In the genomic region with DNA sequence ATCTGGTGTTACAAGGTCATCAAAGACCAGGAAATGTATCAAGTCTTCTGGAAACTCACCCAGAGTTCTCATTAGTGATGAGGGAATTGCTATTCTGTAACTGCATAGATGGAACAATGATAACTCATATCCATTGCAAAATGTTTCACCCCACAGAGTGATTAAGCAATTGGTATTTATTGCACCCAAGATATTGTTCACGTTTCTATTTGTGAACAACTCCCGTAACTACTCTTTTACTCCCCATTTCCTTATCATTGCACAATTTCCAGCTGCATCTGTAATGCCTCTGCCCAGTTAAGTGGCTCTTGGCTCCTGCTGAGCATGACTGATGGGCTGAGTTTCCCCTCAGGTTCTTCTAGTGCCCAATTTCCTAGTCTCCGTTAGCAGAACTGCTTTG, we compare ENCODE assay signal across 13 cellular contexts.
DNase-seq lines count a peak whose midpoint lies in the region; ATAC-seq and TF ChIP-seq lines count a peak whose summit lies in the region.
"Had no signal": no experiment of that assay in that cellular context is flagged by ENCODE, and none has a peak within 500 bp of the region (broad histone marks: within the 10 kb centered on the region; RNA-seq: fewer than 3 reads in every experiment).

No MANE protein-coding gene starts in this region.

- no peaks in the 10 kb centered on the region; the same call in none of the 2 replicates for H3K27me3 Mint-ChIP-seq in HFFc6 (ENCODE audit: insufficient read depth)
- H3K27me3 Mint-ChIP-seq: progenitor cell of endocrine pancreas had no signal

- no peak overlapping the region for H3K27ac Mint-ChIP-seq in HFFc6
- H3K27ac Mint-ChIP-seq: GM23338, progenitor cell of endocrine pancreas had no signal

- H3K9me3 Mint-ChIP-seq in HFFc6 = no peaks in the 10 kb centered on the region; the same call in 1 of the 2 replicates

- intact Hi-C loops in head of caudate nucleus (cut with DNase I) = no loop called here

- no peak overlapping the region for H3K4me3 Mint-ChIP-seq in HFFc6
- H3K4me3 Mint-ChIP-seq: GM23338 had no signal

- CTCF ChIA-PET in HEK293 (lab: Yijun Ruan, JAX) = no interaction called here

- TF ChIP-seq CTCF in HEK293 (tag by site-specific recombination; IDR thresholded peaks at IDR 0.05) (no peak), foreskin keratinocyte (conservative IDR thresholded peaks at IDR 0.05) (no peak), HFFc6 (IDR thresholded peaks at IDR 0.05) (no peak)

- H3K27ac ChIP-seq in HEK293 (ENCODE audit: extremely low read depth, low read depth, low read length) (no peak overlapping the region), foreskin keratinocyte (no peak overlapping the region), skeletal muscle tissue (ENCODE audit: low read depth, low read length) (peak overlapping the region; percentile 49)

- H3K4me1 ChIP-seq in HEK293 (ENCODE audit: control insufficient read depth, insufficient read depth, low read length) (no peaks in the 10 kb centered on the region), foreskin keratinocyte (no peaks in the 10 kb centered on the region), skeletal muscle tissue (ENCODE audit: control insufficient read depth in 3 of 3, insufficient read depth in 3 of 3, low read length in 3 of 3) (peaks cover 0 to 8% (median 0%) of the 10 kb centered on the region in 3 donors)

- no peaks in the 10 kb centered on the region for H3K36me3 ChIP-seq in HEK293 (ENCODE audit: control insufficient read depth in 2 of 2, insufficient read depth in 1 of 2, low read length in 2 of 2)
- no peaks in the 10 kb centered on the region for H3K36me3 ChIP-seq in skeletal muscle tissue (ENCODE audit: control insufficient read depth in 3 of 3, insufficient read depth in 3 of 3, low read length in 3 of 3)

- H3K9ac ChIP-seq in skeletal muscle tissue (ENCODE audit: low read depth in 1 of 3, low read length in 3 of 3) = no peak overlapping the region

- no peak for ATAC-seq in foreskin keratinocyte
- ATAC-seq: GM23338 had no signal

- DNase-seq in RPMI7951 (ENCODE audit: low read depth) = peak; percentile 82
- peak; percentile 63 to 81 for DNase-seq in foreskin keratinocyte
- DNase-seq in HFFc6 = no peak
- DNase-seq in activated gamma-delta T cell (lab: John Stamatoyannopoulos, UW) = no peak
- no peak for DNase-seq in head of caudate nucleus
- DNase-seq: Calu3, hypothalamus, NCI-H1417 treated with DMSO at 0.1 percent for 48 hours, NCI-H526 treated with DMSO at 0.1 percent for 48 hours had no signal

- POLR2A ChIA-PET in HEK293 (lab: Yijun Ruan, JAX) = no interaction called here

- H3K4me3 ChIP-seq in HEK293 (ENCODE audit: low read depth, low read length) = no peak overlapping the region
- H3K4me3 ChIP-seq in skeletal muscle tissue (ENCODE audit: low read length in 3 of 3) = no peak overlapping the region
- H3K4me3 ChIP-seq: GM23338 had no signal

- H3K27me3 ChIP-seq in foreskin keratinocyte (no peaks in the 10 kb centered on the region), skeletal muscle tissue (ENCODE audit: control insufficient read depth in 3 of 3, insufficient read depth in 3 of 3, low read length in 3 of 3) (no peaks in the 10 kb centered on the region)

- no peaks in the 10 kb centered on the region for H3K9me3 ChIP-seq in HEK293 (ENCODE audit: control insufficient read depth, insufficient read depth, low read depth, low read length)
- no peaks in the 10 kb centered on the region for H3K9me3 ChIP-seq in skeletal muscle tissue (ENCODE audit: control insufficient read depth in 3 of 3, low read length in 3 of 3)

- H3K36me3 Mint-ChIP-seq in HFFc6 (ENCODE audit: low read depth) = no peaks in the 10 kb centered on the region

- H3K4me1 Mint-ChIP-seq in HFFc6 (ENCODE audit: low read depth) = no peaks in the 10 kb centered on the region

TF ChIP-seq in HEK293, 187 proteins besides CTCF, POLR2A, EP300 and RAD21:
- 0 out of 2 replicates have a peak, but pooled peaks have one; percentile 15 for TF ChIP-seq ZBTB8A (tag by site-specific recombination; IDR thresholded peaks at IDR 0.05)
- no peak for TF ChIP-seq MZF1 (tag by site-specific recombination; IDR thresholded peaks at IDR 0.05; ENCODE audit: borderline replicate concordance)
- TF ChIP-seq, protein P1, sequence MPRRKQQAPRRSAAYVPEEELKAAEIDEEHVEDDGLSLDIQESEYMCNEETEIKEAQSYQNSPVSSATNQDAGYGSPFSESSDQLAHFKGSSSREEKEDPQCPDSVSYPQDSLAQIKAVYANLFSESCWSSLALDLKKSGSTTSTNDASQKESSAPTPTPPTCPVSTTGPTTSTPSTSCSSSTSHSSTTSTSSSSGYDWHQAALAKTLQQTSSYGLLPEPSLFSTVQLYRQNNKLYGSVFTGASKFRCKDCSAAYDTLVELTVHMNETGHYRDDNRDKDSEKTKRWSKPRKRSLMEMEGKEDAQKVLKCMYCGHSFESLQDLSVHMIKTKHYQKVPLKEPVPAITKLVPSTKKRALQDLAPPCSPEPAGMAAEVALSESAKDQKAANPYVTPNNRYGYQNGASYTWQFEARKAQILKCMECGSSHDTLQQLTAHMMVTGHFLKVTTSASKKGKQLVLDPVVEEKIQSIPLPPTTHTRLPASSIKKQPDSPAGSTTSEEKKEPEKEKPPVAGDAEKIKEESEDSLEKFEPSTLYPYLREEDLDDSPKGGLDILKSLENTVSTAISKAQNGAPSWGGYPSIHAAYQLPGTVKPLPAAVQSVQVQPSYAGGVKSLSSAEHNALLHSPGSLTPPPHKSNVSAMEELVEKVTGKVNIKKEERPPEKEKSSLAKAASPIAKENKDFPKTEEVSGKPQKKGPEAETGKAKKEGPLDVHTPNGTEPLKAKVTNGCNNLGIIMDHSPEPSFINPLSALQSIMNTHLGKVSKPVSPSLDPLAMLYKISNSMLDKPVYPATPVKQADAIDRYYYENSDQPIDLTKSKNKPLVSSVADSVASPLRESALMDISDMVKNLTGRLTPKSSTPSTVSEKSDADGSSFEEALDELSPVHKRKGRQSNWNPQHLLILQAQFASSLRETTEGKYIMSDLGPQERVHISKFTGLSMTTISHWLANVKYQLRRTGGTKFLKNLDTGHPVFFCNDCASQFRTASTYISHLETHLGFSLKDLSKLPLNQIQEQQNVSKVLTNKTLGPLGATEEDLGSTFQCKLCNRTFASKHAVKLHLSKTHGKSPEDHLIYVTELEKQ (tag by site-specific recombination; IDR thresholded peaks at IDR 0.05; ENCODE audit: borderline replicate concordance) = no peak
- TF ChIP-seq ZNF274 (IDR thresholded peaks at IDR 0.05; ENCODE audit: low read length) = no peak
- no peak for TF ChIP-seq ZNF274 (tag by site-specific recombination; IDR thresholded peaks at IDR 0.05; ENCODE audit: borderline replicate concordance)
- TF ChIP-seq ZNF354C (tag by site-specific recombination; IDR thresholded peaks at IDR 0.05; ENCODE audit: borderline replicate concordance, low read depth) = no peak
- TF ChIP-seq ZBTB21 (tag by site-specific recombination; IDR thresholded peaks at IDR 0.05) = no peak

Comparison
In these comparisons a context has a peak if more than half of its experiments do, and no peak if none do; other contexts are left out.
1. DNase-seq: peak in RPMI7951 (single experiment) and foreskin keratinocyte (2 of 2); none in HFFc6 (single experiment), activated gamma-delta T cell (single experiment) and head of caudate nucleus (0 of 42).